In the genomic region with DNA sequence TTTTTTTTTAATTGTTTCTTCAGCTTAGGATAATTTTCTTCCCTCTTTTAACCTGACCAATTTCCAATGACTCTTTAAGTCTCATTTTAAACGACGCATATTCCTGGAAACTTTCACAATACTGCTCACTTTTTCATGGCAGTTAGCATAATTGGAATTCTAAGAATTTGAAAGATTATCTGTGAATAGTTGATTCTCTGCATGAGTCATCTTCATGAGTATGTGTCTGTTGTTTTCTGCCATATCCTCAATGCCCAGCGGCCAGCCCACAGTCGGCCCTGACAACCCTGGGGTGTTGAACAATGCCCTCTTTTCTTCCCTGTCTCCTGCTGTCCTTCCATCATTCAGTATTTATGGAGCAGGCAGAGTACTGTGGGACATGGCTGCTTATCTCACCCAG, we compare ENCODE assay signal across 12 cellular contexts.
A peak's percentile ranks its signal among the peaks of the same experiment; 100 is the strongest.
DNase-seq lines count a peak whose midpoint lies in the region; ATAC-seq, FAIRE-seq and TF ChIP-seq lines count a peak whose summit lies in the region.
"Had no signal": no experiment of that assay in that cellular context is flagged by ENCODE, and none has a peak within 500 bp of the region (broad histone marks: within the 10 kb centered on the region; RNA-seq: fewer than 3 reads in every experiment).

No MANE protein-coding gene starts in this region.

- no peak for ATAC-seq in A549
- no peak for ATAC-seq in HG02973 (IDR thresholded peaks at IDR 0.05; ENCODE audit: unreplicated experiment)
- ATAC-seq: left colon had no signal

- H3K36me3 ChIP-seq in mammary epithelial cell (ENCODE audit: insufficient read depth, low read length) (no peaks in the 10 kb centered on the region), mesenchymal stem cell (ENCODE audit: control insufficient read depth in 1 of 2, insufficient read depth in 2 of 2, low read depth in 1 of 2, low read length in 2 of 2) (no peaks in the 10 kb centered on the region)

- no peak overlapping the region for H3K4ac ChIP-seq in mesenchymal stem cell (ENCODE audit: low read depth in 1 of 2, low read length in 2 of 2)

- H2BK15ac ChIP-seq in mesenchymal stem cell (ENCODE audit: low read depth, poor library complexity, severe bottlenecking), result no peak overlapping the region

- intact Hi-C loops in mammary epithelial cell (cut with micrococcal nuclease), result no loop called here

- DNase-seq in A549 (ENCODE audit: low read depth in 1 of 2, low spot score in 1 of 2) (no peak), HTR-8/SVneo (ENCODE audit: insufficient read length, low spot score) (peak; percentile 88), mammary epithelial cell (peak; percentile 72), mesenchymal stem cell (no peak), NCI-H1048 (lab: John Stamatoyannopoulos, UW) (no peak), NAMALWA (ENCODE audit: low spot score) (no peak), Kasumi-1 (lab: John Stamatoyannopoulos, UW) (no peak)
- DNase-seq: activated CD4-positive, alpha-beta memory T cell treated with anti-CD3 and anti-CD28 coated beads for 36 hours; left colon had no signal

- no TSS peak for BruUV-seq in mammary epithelial cell (replicated peaks; lab: Mats Ljungman, UMichigan)

- H3K27ac ChIP-seq in A549 (no peak overlapping the region), mammary epithelial cell (ENCODE audit: insufficient read depth, low read depth, low read length) (peak overlapping the region; percentile 72), mesenchymal stem cell (ENCODE audit: low read length, poor library complexity, severe bottlenecking) (peak overlapping the region; percentile 35)

- H3K4me3 ChIP-seq in A549 (no peak overlapping the region), mammary epithelial cell (replicated peaks in 1 of 3; ENCODE audit: insufficient read depth in 1 of 3, low read depth in 2 of 3, low read length in 3 of 3) (no peak overlapping the region), mesenchymal stem cell (ENCODE audit: insufficient read depth in 1 of 2, low read depth in 1 of 2, low read length in 2 of 2) (peak overlapping the region in 1 of 2 experiments; percentile 24)

- no peaks in the 10 kb centered on the region for H3K9me3 ChIP-seq in A549
- no peaks in the 10 kb centered on the region for H3K9me3 ChIP-seq in mammary epithelial cell (replicated peaks; ENCODE audit: insufficient read depth, low read length)
- H3K9me3 ChIP-seq in mesenchymal stem cell (ENCODE audit: control insufficient read depth, low read length), result no peaks in the 10 kb centered on the region

- no peaks in the 10 kb centered on the region for H3K79me2 ChIP-seq in mammary epithelial cell (ENCODE audit: insufficient read depth, low read length)

- H2AFZ ChIP-seq in mammary epithelial cell (ENCODE audit: low read depth, low read length) (peak overlapping the region; percentile 84), mesenchymal stem cell (ENCODE audit: low read depth, low read length) (no peak overlapping the region)

- H3K27me3 ChIP-seq in mammary epithelial cell (ENCODE audit: insufficient read depth, low read length) (no peaks in the 10 kb centered on the region), mesenchymal stem cell (ENCODE audit: control insufficient read depth in 1 of 2, insufficient read depth in 1 of 2, low read length in 2 of 2) (peaks cover 0 to 10% of the 10 kb centered on the region in 2 experiments)

- CTCF ChIA-PET in A549 (lab: Yijun Ruan, JAX), result no interaction called here
- CTCF ChIA-PET in mammary epithelial cell (lab: Charles Lee; ENCODE audit: low non-redundant PET), result no interaction called here

- H3K23ac ChIP-seq in mesenchymal stem cell (ENCODE audit: low read length in 2 of 2), result no peak overlapping the region

- dilution Hi-C loops in mammary epithelial cell (cut with HindIII; ENCODE audit: low sequenced_read_pairs), result no loop called here

- 12% methylated on average over 4 of the region's 4 CpGs for WGBS in A549 (ENCODE audit: missing lambda C conversion rate)
- WGBS in mammary epithelial cell (ENCODE audit: low coverage, missing lambda C conversion rate), result 2% methylated on average over 4 of the region's 4 CpGs
- WGBS in mesenchymal stem cell, result 39% methylated on average over 2 of the region's 4 CpGs

- no peak overlapping the region for H2BK12ac ChIP-seq in mesenchymal stem cell (ENCODE audit: low read length in 2 of 2)

- TF ChIP-seq RAD21 in A549 (conservative IDR thresholded peaks at IDR 0.05 in 1 of 2, IDR thresholded peaks at IDR 0.05 in 1 of 2), result no peak

- FAIRE-seq in A549 (lab: Jason Lieb, UNC), result no peak
- peak; percentile 99 for FAIRE-seq in HTR-8/SVneo (lab: Jason Lieb, UNC)
- FAIRE-seq: endometrium, GM19239 had no signal

- H3K4me2 ChIP-seq in A549 (no peak overlapping the region), mammary epithelial cell (ENCODE audit: insufficient read depth, low read depth, low read length) (peak overlapping the region; percentile 59), mesenchymal stem cell (ENCODE audit: low read length, poor library complexity, severe bottlenecking) (no peak overlapping the region)

- H4K20me1 ChIP-seq in mammary epithelial cell (ENCODE audit: insufficient read depth, low read length), result no peaks in the 10 kb centered on the region

- no peak for TF ChIP-seq POLR2A in A549 (IDR thresholded peaks at IDR 0.05; ENCODE audit: low read length)

- H2BK120ac ChIP-seq in mesenchymal stem cell (ENCODE audit: low read depth, low read length), result no peak overlapping the region

- no peak overlapping the region for H4K8ac ChIP-seq in mesenchymal stem cell (ENCODE audit: low read length)

- POLR2A ChIA-PET in A549 (lab: Yijun Ruan, JAX), result no interaction called here

- no peak overlapping the region for H2AK5ac ChIP-seq in mesenchymal stem cell (ENCODE audit: low read length, severe bottlenecking)

- H2BK5ac ChIP-seq in mesenchymal stem cell (ENCODE audit: low read depth, low read length, poor library complexity, severe bottlenecking), result no peak overlapping the region

- no peak for TF ChIP-seq EP300 in A549 (IDR thresholded peaks at IDR 0.05)

- in situ Hi-C loops in mammary epithelial cell (cut with MboI; ENCODE audit: low sequenced_read_pairs in 2 of 2), result no loop called here

- no peak overlapping the region for H3K14ac ChIP-seq in mesenchymal stem cell (ENCODE audit: low read length in 2 of 2)

- no peaks in the 10 kb centered on the region for H3K79me1 ChIP-seq in mesenchymal stem cell (replicated peaks; ENCODE audit: low read length, poor library complexity, severe bottlenecking)

- TF ChIP-seq CTCF in A549 (IDR thresholded peaks at IDR 0.05), result no peak
- TF ChIP-seq CTCF in mammary epithelial cell (conservative IDR thresholded peaks at IDR 0.05 in 1 of 2, IDR thresholded peaks at IDR 0.05 in 1 of 2; ENCODE audit: extremely low read depth in 1 of 2, insufficient read depth in 1 of 2, low read depth in 1 of 2, low read length in 2 of 2), result no peak

- no peak overlapping the region for H3K18ac ChIP-seq in mesenchymal stem cell (ENCODE audit: low read depth in 1 of 2, low read length in 2 of 2)

- H3K9ac ChIP-seq in mammary epithelial cell (ENCODE audit: insufficient read depth, low read length) (no peak overlapping the region), mesenchymal stem cell (ENCODE audit: low read length) (no peak overlapping the region)

- H3K4me1 ChIP-seq in A549 (no peaks in the 10 kb centered on the region), mammary epithelial cell (ENCODE audit: insufficient read depth, low read length) (peaks cover 24% of the 10 kb centered on the region), mesenchymal stem cell (ENCODE audit: control insufficient read depth, insufficient read depth, low read depth, low read length) (no peaks in the 10 kb centered on the region)

- H4K91ac ChIP-seq in mesenchymal stem cell (ENCODE audit: low read length), result no peak overlapping the region

TF ChIP-seq in A549, 52 proteins besides CTCF, POLR2A, EP300 and RAD21:
- TF ChIP-seq, protein P1, sequence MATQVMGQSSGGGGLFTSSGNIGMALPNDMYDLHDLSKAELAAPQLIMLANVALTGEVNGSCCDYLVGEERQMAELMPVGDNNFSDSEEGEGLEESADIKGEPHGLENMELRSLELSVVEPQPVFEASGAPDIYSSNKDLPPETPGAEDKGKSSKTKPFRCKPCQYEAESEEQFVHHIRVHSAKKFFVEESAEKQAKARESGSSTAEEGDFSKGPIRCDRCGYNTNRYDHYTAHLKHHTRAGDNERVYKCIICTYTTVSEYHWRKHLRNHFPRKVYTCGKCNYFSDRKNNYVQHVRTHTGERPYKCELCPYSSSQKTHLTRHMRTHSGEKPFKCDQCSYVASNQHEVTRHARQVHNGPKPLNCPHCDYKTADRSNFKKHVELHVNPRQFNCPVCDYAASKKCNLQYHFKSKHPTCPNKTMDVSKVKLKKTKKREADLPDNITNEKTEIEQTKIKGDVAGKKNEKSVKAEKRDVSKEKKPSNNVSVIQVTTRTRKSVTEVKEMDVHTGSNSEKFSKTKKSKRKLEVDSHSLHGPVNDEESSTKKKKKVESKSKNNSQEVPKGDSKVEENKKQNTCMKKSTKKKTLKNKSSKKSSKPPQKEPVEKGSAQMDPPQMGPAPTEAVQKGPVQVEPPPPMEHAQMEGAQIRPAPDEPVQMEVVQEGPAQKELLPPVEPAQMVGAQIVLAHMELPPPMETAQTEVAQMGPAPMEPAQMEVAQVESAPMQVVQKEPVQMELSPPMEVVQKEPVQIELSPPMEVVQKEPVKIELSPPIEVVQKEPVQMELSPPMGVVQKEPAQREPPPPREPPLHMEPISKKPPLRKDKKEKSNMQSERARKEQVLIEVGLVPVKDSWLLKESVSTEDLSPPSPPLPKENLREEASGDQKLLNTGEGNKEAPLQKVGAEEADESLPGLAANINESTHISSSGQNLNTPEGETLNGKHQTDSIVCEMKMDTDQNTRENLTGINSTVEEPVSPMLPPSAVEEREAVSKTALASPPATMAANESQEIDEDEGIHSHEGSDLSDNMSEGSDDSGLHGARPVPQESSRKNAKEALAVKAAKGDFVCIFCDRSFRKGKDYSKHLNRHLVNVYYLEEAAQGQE (IDR thresholded peaks at IDR 0.05), result no peak
- TF ChIP-seq FOSL2 (IDR thresholded peaks at IDR 0.05), result no peak
- 0 out of 2 replicates have a peak, but pooled peaks have one; percentile 7 for TF ChIP-seq FOSL2 (CRISPR knock-in tag; IDR thresholded peaks at IDR 0.05)

Comparison
In these comparisons a context has a peak if more than half of its experiments do, and no peak if none do; other contexts are left out.
1. DNase-seq: peak in HTR-8/SVneo (single experiment) and mammary epithelial cell (single experiment); none in A549 (0 of 2), mesenchymal stem cell (single experiment), NCI-H1048 (single experiment), NAMALWA (single experiment) and Kasumi-1 (0 of 2).
2. H3K27ac ChIP-seq: peak in mammary epithelial cell (single experiment) and mesenchymal stem cell (single experiment); none in A549 (0 of 2).